ENCODE assay signal across 32 cellular contexts in genomic region chr14:86305058-86305457, GRCh38.
"Had no signal": no experiment of that assay in that cellular context is flagged by ENCODE, and none has a peak within 500 bp of the region (broad histone marks: within the 10 kb centered on the region; RNA-seq: fewer than 3 reads in every experiment).

No MANE protein-coding gene starts in this region.

- H3K4me2 ChIP-seq: PC-9 had no signal

- H3K4me1 Mint-ChIP-seq: activated CD4-positive, alpha-beta T cell treated with anti-CD3 and anti-CD28 coated beads, Interleukin-2, amount 10 ng/mL, durations not matched to agents 7 days and 5 days; activated naive CD8-positive, alpha-beta T cell treated with anti-CD3 and anti-CD28 coated beads for 36 hours had no signal

- H3K27me3 Mint-ChIP-seq: activated CD4-positive, alpha-beta T cell treated with anti-CD3 and anti-CD28 coated beads, Interleukin-2, amount 10 ng/mL, durations not matched to agents 7 days and 5 days; activated naive CD8-positive, alpha-beta T cell treated with anti-CD3 and anti-CD28 coated beads for 36 hours had no signal

- ATAC-seq: activated CD8-positive, alpha-beta T cell treated with anti-CD3 and anti-CD28 coated beads, Interleukin-2, amount 10 ng/mL, durations not matched to agents 7 days and 5 days; activated T-cell treated with anti-CD3 and anti-CD28 coated beads, Interleukin-2, amount 50 U/mL, for 4 hours; Right ventricle myocardium inferior had no signal

- H3K27ac ChIP-seq: brain microvascular endothelial cell, PC-9, RWPE1 had no signal

- H3K27me3 ChIP-seq: brain microvascular endothelial cell had no signal

- DNase-seq: activated CD4-positive, alpha-beta T cell treated with anti-CD3 and anti-CD28 coated beads, Interleukin-2, amount 10 ng/mL, durations not matched to agents 7 days and 5 days; activated CD4-positive, alpha-beta T cell treated with anti-CD3 and anti-CD28 coated beads, Interleukin-2, amount 50 U/mL, for 48 hours; activated CD8-positive, alpha-beta memory T cell treated with anti-CD3 and anti-CD28 coated beads, Interleukin-2, amount 50 U/mL, for 4 hours; activated CD8-positive, alpha-beta T cell treated with anti-CD3 and anti-CD28 coated beads, Interleukin-2, amount 10 ng/mL, durations not matched to agents 7 days and 5 days; activated naive CD4-positive, alpha-beta T cell treated with anti-CD3 and anti-CD28 coated beads, Interleukin-2, amount 50 U/mL, for 16 hours; activated naive CD8-positive, alpha-beta T cell treated with anti-CD3 and anti-CD28 coated beads for 36 hours; activated T-cell treated with anti-CD3 and anti-CD28 coated beads for 4 hours; activated T-cell treated with anti-CD3 and anti-CD28 coated beads, Interleukin-2, amount 50 U/mL, for 4 hours; amniotic stem cell; aorta; brain microvascular endothelial cell; central memory CD4-positive, alpha-beta T cell; Karpas-422; KBM-7; NCI-H1105; NCI-H1417 treated with DMSO at 0.1 percent for 48 hours; NCI-H187 treated with DMSO at 0.1 percent for 48 hours; NCI-H2081; NCI-H2171 treated with DMSO at 0.1 percent for 48 hours; NCI-H2227 treated with DMSO at 0.1 percent for 48 hours; NCI-H446; NCI-H510A treated with DMSO at 0.1 percent for 48 hours; NCI-H526 treated with DMSO at 0.1 percent for 48 hours; PC-9; SIG-M5; SW 1271; T-helper 1 cell; T-helper 2 cell; T-helper 9 cell had no signal

- H3K36me3 ChIP-seq: brain microvascular endothelial cell had no signal

- H3K4me3 ChIP-seq: PC-9 had no signal

- H2AFZ ChIP-seq: PC-9 had no signal

- H3K36me3 Mint-ChIP-seq: activated naive CD8-positive, alpha-beta T cell treated with anti-CD3 and anti-CD28 coated beads for 36 hours had no signal

- H3K27ac Mint-ChIP-seq: activated CD4-positive, alpha-beta T cell treated with anti-CD3 and anti-CD28 coated beads, Interleukin-2, amount 10 ng/mL, durations not matched to agents 7 days and 5 days; activated CD8-positive, alpha-beta T cell treated with anti-CD3 and anti-CD28 coated beads, Interleukin-2, amount 10 ng/mL, durations not matched to agents 7 days and 5 days; activated naive CD8-positive, alpha-beta T cell treated with anti-CD3 and anti-CD28 coated beads for 36 hours; activated T-helper 1 cell treated with anti-CD3 and anti-CD28 coated beads, Interleukin-12 subunit alpha, Interleukin-12 subunit beta, Interleukin-2, Interleukin-4 antibody, amounts not matched to agents 30 ng/mL and 10 ng/mL and 1 ng/mL, durations not matched to agents 14 hours and 24 hours and 36 hours had no signal

- H3K9me3 Mint-ChIP-seq: activated CD4-positive, alpha-beta T cell treated with anti-CD3 and anti-CD28 coated beads, Interleukin-2, amount 10 ng/mL, durations not matched to agents 7 days and 5 days had no signal

- H3K4me3 Mint-ChIP-seq: activated CD4-positive, alpha-beta T cell treated with anti-CD3 and anti-CD28 coated beads, Interleukin-2, amount 10 ng/mL, durations not matched to agents 7 days and 5 days; activated CD8-positive, alpha-beta T cell treated with anti-CD3 and anti-CD28 coated beads, Interleukin-2, amount 10 ng/mL, durations not matched to agents 7 days and 5 days; activated naive CD8-positive, alpha-beta T cell treated with anti-CD3 and anti-CD28 coated beads for 36 hours; activated T-cell treated with anti-CD3 and anti-CD28 coated beads, Interleukin-2, amount 50 U/mL, for 4 hours; activated T-helper 1 cell treated with anti-CD3 and anti-CD28 coated beads, Interleukin-12 subunit alpha, Interleukin-12 subunit beta, Interleukin-2, Interleukin-4 antibody, amounts not matched to agents 30 ng/mL and 10 ng/mL and 1 ng/mL, durations not matched to agents 14 hours and 24 hours and 36 hours had no signal
